ENCODE assay signal across 8 cellular contexts in the genomic region with DNA sequence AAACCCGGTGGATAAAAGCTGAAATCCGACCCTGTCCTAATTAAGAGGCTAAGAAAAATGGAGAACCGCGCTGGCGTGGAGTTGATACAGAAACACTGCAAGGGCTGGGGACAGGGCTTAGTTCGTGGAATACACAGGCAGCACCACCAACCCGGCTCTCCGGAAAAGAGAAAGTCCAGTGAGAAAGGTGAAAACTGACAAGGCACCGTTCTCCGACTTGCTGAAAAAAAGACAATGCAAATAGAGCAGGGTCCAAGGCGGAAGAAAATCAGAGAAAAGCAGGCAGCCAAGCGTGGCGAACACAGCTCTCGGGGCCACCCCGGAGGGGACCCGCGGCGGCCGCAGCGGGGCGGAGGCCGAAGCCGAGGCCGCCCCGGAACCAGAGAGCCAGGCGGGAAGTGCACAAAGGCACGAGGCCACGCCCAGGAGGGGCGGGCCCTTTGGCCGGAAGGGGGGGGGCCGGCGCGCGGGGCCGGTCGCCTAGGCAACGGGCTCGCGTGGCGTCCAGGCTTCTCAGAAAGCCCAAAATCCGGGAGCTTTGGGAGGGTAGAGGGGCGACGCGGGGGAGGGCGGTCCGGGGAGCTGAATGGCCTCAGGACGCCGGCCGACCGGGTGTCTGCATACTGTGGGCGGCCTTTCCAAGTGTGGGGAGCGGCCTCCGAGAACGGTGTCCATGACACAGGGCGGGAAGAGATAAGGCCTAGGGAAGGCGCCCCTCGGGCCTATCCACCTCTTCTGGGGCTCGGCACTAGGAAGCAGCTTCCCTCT. TPM values are rescaled to one million over a fixed set of nuclear protein-coding genes. Genes with fewer than 3 reads are reported as not detected.
DNase-seq lines count a peak whose midpoint lies in the region; ATAC-seq, FAIRE-seq and TF ChIP-seq lines count a peak whose summit lies in the region.

No MANE protein-coding gene starts in this region.

- DNase-seq in A549 (ENCODE audit: low read depth in 1 of 2, low spot score in 1 of 2) (peak; percentile 61 to 79), NCI-H2107 treated with DMSO at 0.1 percent for 48 hours (lab: John Stamatoyannopoulos, UW; ENCODE audit: unreplicated experiment) (peak; percentile 91), breast epithelium (ENCODE audit: low spot score in 2 of 2) (peak; percentile 69 to 79), iPS-NIHi11 (ENCODE audit: low spot score) (peak; percentile 87)

- no peak for FAIRE-seq in A549 (lab: Jason Lieb, UNC)

- H3K27ac ChIP-seq in A549 (peak overlapping the region; percentile 98 to 99), VCaP (peak overlapping the region; percentile 100), breast epithelium (peak overlapping the region; percentile 100), skin epidermis (peak overlapping the region; percentile 79 to 100 (median 98))

- no peak for TF ChIP-seq EP300 in A549 (IDR thresholded peaks at IDR 0.05)

- H3K4me1 ChIP-seq in A549 (peaks cover 10% of the 10 kb centered on the region; the same call in 2 of the 3 replicates), breast epithelium (peaks cover 0 to 7% of the 10 kb centered on the region in 2 donors)

- ATAC-seq in A549 (peak; percentile 32 to 59), GM18858 (IDR thresholded peaks at IDR 0.05; ENCODE audit: unreplicated experiment) (peak; percentile 19), HG03064 (IDR thresholded peaks at IDR 0.05; ENCODE audit: low read depth, unreplicated experiment) (peak; percentile 28)

- POLR2A ChIA-PET in A549 (lab: Yijun Ruan, JAX) = interaction anchor here (0.6 to 1.9 kb wide), 14 partner anchors 11 to 696 kb away, joined by 3 to 9 read pairs (median 3); partner anchors contain the start of gene NAXD

- CTCF ChIA-PET in A549 (lab: Yijun Ruan, JAX) = interaction anchor here (0.6 kb wide), 1 partner anchor 689 kb away, joined by 4 read pairs; no protein-coding TSS in a partner anchor

- H3K4me3 ChIP-seq in A549 (peak overlapping the region; percentile 89), breast epithelium (peak overlapping the region; percentile 93 to 98 (median 98)), skin epidermis (peak overlapping the region; percentile 70 to 99 (median 93))

- TF ChIP-seq RAD21 in A549 (conservative IDR thresholded peaks at IDR 0.05 in 1 of 2, IDR thresholded peaks at IDR 0.05 in 1 of 2) = no peak

- no peaks in the 10 kb centered on the region for H3K36me3 ChIP-seq in breast epithelium

- no peaks in the 10 kb centered on the region for H3K9me3 ChIP-seq in A549
- no peaks in the 10 kb centered on the region for H3K9me3 ChIP-seq in breast epithelium

- intact Hi-C loops in breast epithelium (cut with DNase I; ENCODE audit: low total_unique reads) = no loop called here

- under 1% methylated on average over 28 of the region's 58 CpGs for WGBS in A549 (ENCODE audit: missing lambda C conversion rate)

- TF ChIP-seq CTCF in A549 (IDR thresholded peaks at IDR 0.05) (no peak), VCaP (conservative IDR thresholded peaks at IDR 0.05) (peak; percentile 16), breast epithelium (IDR thresholded peaks at IDR 0.05) (no peak)

- peak overlapping the region; percentile 84 for H3K4me2 ChIP-seq in A549

- no peaks in the 10 kb centered on the region for H3K27me3 ChIP-seq in breast epithelium

- peak; percentile 90 for TF ChIP-seq POLR2A in A549 (IDR thresholded peaks at IDR 0.05; ENCODE audit: low read length)
- no peak for TF ChIP-seq POLR2A in breast epithelium (IDR thresholded peaks at IDR 0.05)

TF ChIP-seq in A549, 52 proteins besides CTCF, POLR2A, EP300 and RAD21:
- TF ChIP-seq JUN (IDR thresholded peaks at IDR 0.05) = peak in 1 of 2 experiments; percentile 75; a peak in 4 of 5 replicates
- TF ChIP-seq, protein P1, sequence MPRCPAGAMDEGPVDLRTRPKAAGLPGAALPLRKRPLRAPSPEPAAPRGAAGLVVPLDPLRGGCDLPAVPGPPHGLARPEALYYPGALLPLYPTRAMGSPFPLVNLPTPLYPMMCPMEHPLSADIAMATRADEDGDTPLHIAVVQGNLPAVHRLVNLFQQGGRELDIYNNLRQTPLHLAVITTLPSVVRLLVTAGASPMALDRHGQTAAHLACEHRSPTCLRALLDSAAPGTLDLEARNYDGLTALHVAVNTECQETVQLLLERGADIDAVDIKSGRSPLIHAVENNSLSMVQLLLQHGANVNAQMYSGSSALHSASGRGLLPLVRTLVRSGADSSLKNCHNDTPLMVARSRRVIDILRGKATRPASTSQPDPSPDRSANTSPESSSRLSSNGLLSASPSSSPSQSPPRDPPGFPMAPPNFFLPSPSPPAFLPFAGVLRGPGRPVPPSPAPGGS (IDR thresholded peaks at IDR 0.05) = peak; percentile 84; the same call in 1 of the 3 replicates
- 0 out of 2 replicates have a peak, but pooled peaks have one; percentile 31 for TF ChIP-seq HOXA7 (CRISPR knock-in tag; IDR thresholded peaks at IDR 0.05)
- TF ChIP-seq EHMT2 (IDR thresholded peaks at IDR 0.05; ENCODE audit: low read depth) = no peak
- TF ChIP-seq MYC (IDR thresholded peaks at IDR 0.05; ENCODE audit: borderline replicate concordance, low read length) = 0 out of 2 replicates have a peak, but pooled peaks have one; percentile 42
- peak; percentile 43 for TF ChIP-seq MAX (IDR thresholded peaks at IDR 0.05)
- TF ChIP-seq POLR2AphosphoS2 (conservative IDR thresholded peaks at IDR 0.05; ENCODE audit: low read length) = no peak
- TF ChIP-seq RFX5 (IDR thresholded peaks at IDR 0.05) = no peak
- no peak for TF ChIP-seq SMC3 (IDR thresholded peaks at IDR 0.05)
- TF ChIP-seq PHF8 (IDR thresholded peaks at IDR 0.05; ENCODE audit: borderline replicate concordance, low read depth) = peak; percentile 80; the same call in 1 of the 2 replicates

RNA-seq across cellular contexts. Expression of gene ING1, which starts 1.2 kb away (rescaled TPM):
- 5.1 and 8.6 TPM in 2 replicates for polyA plus RNA-seq in A549 (2011; rRNA removed)
- polyA plus RNA-seq in A549 (2012; cell fraction: cytosol; rRNA removed) = 24.6 and 25.6 TPM in 2 replicates
- 16.7 and 21.0 TPM in 2 replicates for polyA plus RNA-seq in A549 (2012; cell fraction: nucleus; rRNA removed)
- polyA plus RNA-seq in A549 (2017; fragmentation: RNase III; extraction: RNeasy Plus Mini Kit Qiagen cat#74134 plus additional on column Dnase treatment) = 6.9 to 7.9 TPM (median 7.2 TPM) in 3 replicates
- 5.1 and 5.4 TPM in 2 replicates for polyA minus RNA-seq in A549 (2011; rRNA and poly(A)+ RNA removed)
- total RNA-seq in breast epithelium = 10 to 100 TPM; 21.0 to 26.1 (median 26.1) TPM

RNA-seq across cellular contexts. Expression of gene CARS2, which starts 6.3 kb away (rescaled TPM):
- 28.8 and 31.5 TPM in 2 replicates for polyA plus RNA-seq in A549 (2011; rRNA removed)
- 48.9 and 54.3 TPM in 2 replicates for polyA plus RNA-seq in A549 (2012; cell fraction: cytosol; rRNA removed)
- polyA plus RNA-seq in A549 (2012; cell fraction: nucleus; rRNA removed) = 106 and 107 TPM in 2 replicates
- polyA plus RNA-seq in A549 (2017; fragmentation: RNase III; extraction: RNeasy Plus Mini Kit Qiagen cat#74134 plus additional on column Dnase treatment) = 41.4 to 42.6 TPM (median 41.8 TPM) in 3 replicates
- 24.2 and 26.0 TPM in 2 replicates for polyA minus RNA-seq in A549 (2011; rRNA and poly(A)+ RNA removed)
- 10 to 100 TPM; 59.8 to 79.8 (median 61.6) TPM for total RNA-seq in breast epithelium

Comparison
In these comparisons a context has a peak if more than half of its experiments do, and no peak if none do; other contexts are left out.
1. Peak in every context shown above with its lines: DNase-seq, ATAC-seq, H3K4me3 ChIP-seq and H3K27ac ChIP-seq.